ENCODE assay signal across 1 cellular context in genomic region chr1:147717051-147717705, GRCh38.
A peak's percentile ranks its signal among the peaks of the same experiment; 100 is the strongest.
TF ChIP-seq lines count a peak whose summit lies in the region.

No MANE protein-coding gene starts in this region.

TF ChIP-seq in HepG2, 621 proteins besides CTCF, POLR2A, EP300 and RAD21 (continued from another document and continues in another):
- TF ChIP-seq HIC2 (CRISPR knock-in tag; IDR thresholded peaks at IDR 0.05; ENCODE audit: low read depth) (peak; percentile 42; the same call in 1 of the 2 replicates), CBX5 (CRISPR knock-in tag; IDR thresholded peaks at IDR 0.05; ENCODE audit: borderline replicate concordance) (no peak), ZSCAN29 (CRISPR knock-in tag; conservative IDR thresholded peaks at IDR 0.05) (no peak), RFXANK (CRISPR knock-in tag; IDR thresholded peaks at IDR 0.05) (no peak), RBM39 (IDR thresholded peaks at IDR 0.05; ENCODE audit: low read depth, low read length, poor library complexity, severe bottlenecking) (no peak), ZNF674 (CRISPR knock-in tag; IDR thresholded peaks at IDR 0.05; ENCODE audit: low read depth) (no peak), ZMYM2 (CRISPR knock-in tag; IDR thresholded peaks at IDR 0.05) (peak; percentile 89), ELF1 (CRISPR knock-in tag; IDR thresholded peaks at IDR 0.05) (0 out of 2 replicates have a peak, but pooled peaks have one; percentile 29), IKZF5 (CRISPR knock-in tag; IDR thresholded peaks at IDR 0.05) (no peak; the same call in 1 of the 2 replicates), SOX6 (IDR thresholded peaks at IDR 0.05) (no peak), SOX6 (CRISPR knock-in tag; IDR thresholded peaks at IDR 0.05) (peak; percentile 94), SOX5 (CRISPR knock-in tag; IDR thresholded peaks at IDR 0.05; ENCODE audit: borderline replicate concordance) (peak; percentile 94), REXO4 (CRISPR knock-in tag; IDR thresholded peaks at IDR 0.05; ENCODE audit: borderline replicate concordance) (no peak), E2F2 (CRISPR knock-in tag; IDR thresholded peaks at IDR 0.05; ENCODE audit: borderline replicate concordance) (no peak), ZSCAN9 (CRISPR knock-in tag; IDR thresholded peaks at IDR 0.05; ENCODE audit: borderline replicate concordance) (peak; percentile 55; the same call in 1 of the 2 replicates), MLX (CRISPR knock-in tag; IDR thresholded peaks at IDR 0.05) (0 out of 2 replicates have a peak, but pooled peaks have one; percentile 24), MAFF (IDR thresholded peaks at IDR 0.05; ENCODE audit: low read depth, low read length) (no peak), NFATC3 (CRISPR knock-in tag; IDR thresholded peaks at IDR 0.05) (no peak), ZNF619 (CRISPR knock-in tag; IDR thresholded peaks at IDR 0.05) (no peak), PITX1 (CRISPR knock-in tag; IDR thresholded peaks at IDR 0.05) (no peak), MAX (IDR thresholded peaks at IDR 0.05) (no peak), RCOR2 (CRISPR knock-in tag; IDR thresholded peaks at IDR 0.05) (peak; percentile 60), AHR (CRISPR knock-in tag; IDR thresholded peaks at IDR 0.05) (no peak), JUN (CRISPR knock-in tag; IDR thresholded peaks at IDR 0.05) (peak; percentile 84), ZNF691 (CRISPR knock-in tag; IDR thresholded peaks at IDR 0.05; ENCODE audit: borderline replicate concordance, low read depth) (0 out of 2 replicates have a peak, but pooled peaks have one; percentile 37), FOXM1 (CRISPR knock-in tag; IDR thresholded peaks at IDR 0.05) (no peak), ZBTB34 (CRISPR knock-in tag; IDR thresholded peaks at IDR 0.05) (no peak), RARG (CRISPR knock-in tag; IDR thresholded peaks at IDR 0.05; ENCODE audit: low read depth) (no peak), ZFP91 (CRISPR knock-in tag; IDR thresholded peaks at IDR 0.05; ENCODE audit: borderline replicate concordance) (peak; percentile 17; the same call in 1 of the 2 replicates), DDIT3 (CRISPR knock-in tag; IDR thresholded peaks at IDR 0.05) (no peak), ZNF589 (CRISPR knock-in tag; conservative IDR thresholded peaks at IDR 0.05) (no peak), ZNF710 (CRISPR knock-in tag; IDR thresholded peaks at IDR 0.05; ENCODE audit: borderline replicate concordance) (no peak), SIX4 (CRISPR knock-in tag; IDR thresholded peaks at IDR 0.05) (peak; percentile 88), ZNF607 (CRISPR knock-in tag; IDR thresholded peaks at IDR 0.05; ENCODE audit: borderline replicate concordance) (no peak), GABPA (IDR thresholded peaks at IDR 0.05; ENCODE audit: low read depth, low read length) (no peak), GABPA (CRISPR knock-in tag; IDR thresholded peaks at IDR 0.05; ENCODE audit: low read depth) (peak; percentile 56), ZNF382 (CRISPR knock-in tag; IDR thresholded peaks at IDR 0.05; ENCODE audit: borderline replicate concordance) (no peak), ETV6 (CRISPR knock-in tag; conservative IDR thresholded peaks at IDR 0.05) (no peak), BCLAF1 (IDR thresholded peaks at IDR 0.05) (no peak), TRIM22 (IDR thresholded peaks at IDR 0.05) (no peak), FOXK1 (CRISPR knock-in tag; IDR thresholded peaks at IDR 0.05; ENCODE audit: borderline replicate concordance, low read depth) (peak; percentile 27; the same call in 1 of the 2 replicates), DMAP1 (CRISPR knock-in tag; IDR thresholded peaks at IDR 0.05) (no peak; the same call in 1 of the 2 replicates), ETV5 (CRISPR knock-in tag; IDR thresholded peaks at IDR 0.05; ENCODE audit: borderline replicate concordance) (peak; percentile 93; the same call in 1 of the 2 replicates), ZNF205 (CRISPR knock-in tag; IDR thresholded peaks at IDR 0.05) (no peak), KMT2A (CRISPR knock-in tag; IDR thresholded peaks at IDR 0.05) (no peak), ZMYM3 (CRISPR knock-in tag; IDR thresholded peaks at IDR 0.05) (no peak), ATF2 (CRISPR knock-in tag; IDR thresholded peaks at IDR 0.05) (no peak)
